Comparison of ENCODE assay signal across 12 cellular contexts in genomic region chr6:69894578-69895347, GRCh38. TPM values are rescaled to one million over a fixed set of nuclear protein-coding genes. Genes with fewer than 3 reads are reported as not detected.
DNase-seq lines count a peak whose midpoint lies in the region; ATAC-seq, FAIRE-seq and TF ChIP-seq lines count a peak whose summit lies in the region.
"Had no signal": no experiment of that assay in that cellular context is flagged by ENCODE, and none has a peak within 500 bp of the region (broad histone marks: within the 10 kb centered on the region; RNA-seq: fewer than 3 reads in every experiment).

No MANE protein-coding gene starts in this region.

- peak; percentile 41 for DNase-seq in GM04504 (ENCODE audit: low read depth)
- DNase-seq in RPMI7951 (ENCODE audit: low read depth): peak; percentile 83
- peak; percentile 54 for DNase-seq in keratinocyte (ENCODE audit: low read depth, low spot score)
- no peak for DNase-seq in cortex of kidney (lab: John Stamatoyannopoulos, UW)
- DNase-seq in activated CD8-positive, alpha-beta memory T cell treated with anti-CD3 and anti-CD28 coated beads, Interleukin-2, amount 10 ng/mL, durations not matched to agents 7 days and 5 days: no peak
- DNase-seq in Ammon's horn (ENCODE audit: low spot score): no peak
- DNase-seq in lower lobe of right lung: no peak

- H3K9me3 ChIP-seq in keratinocyte (ENCODE audit: control insufficient read depth, low read depth, low read length) (no peaks in the 10 kb centered on the region), lower lobe of right lung (no peaks in the 10 kb centered on the region)
- H3K9me3 ChIP-seq: neutrophil, thoracic aorta had no signal

- ATAC-seq in HG02759 (IDR thresholded peaks at IDR 0.05; ENCODE audit: unreplicated experiment) (peak; percentile 64), lower lobe of right lung (no peak)
- no peak for ATAC-seq in activated CD8-positive, alpha-beta memory T cell treated with anti-CD3 and anti-CD28 coated beads, Interleukin-2, amount 10 ng/mL, durations not matched to agents 7 days and 5 days

- no peak overlapping the region for H3K4me3 Mint-ChIP-seq in activated CD8-positive, alpha-beta memory T cell treated with anti-CD3 and anti-CD28 coated beads, Interleukin-2, amount 10 ng/mL, durations not matched to agents 7 days and 5 days

- H3K27me3 ChIP-seq in keratinocyte (ENCODE audit: control insufficient read depth, extremely low read depth, insufficient read depth, low read length) (no peaks in the 10 kb centered on the region), lower lobe of right lung (ENCODE audit: low read depth) (no peaks in the 10 kb centered on the region)
- H3K27me3 ChIP-seq: cardiac muscle cell, neutrophil had no signal

- no peak overlapping the region for H2AFZ ChIP-seq in keratinocyte (ENCODE audit: control insufficient read depth, low read length)
- H2AFZ ChIP-seq: PC-9 had no signal

- no peaks in the 10 kb centered on the region for H4K20me1 ChIP-seq in keratinocyte (ENCODE audit: control insufficient read depth, extremely low read depth, insufficient read depth, low read length)

- H3K4me2 ChIP-seq in keratinocyte (ENCODE audit: control insufficient read depth, extremely low read depth, insufficient read depth, low read depth, low read length): no peak overlapping the region
- H3K4me2 ChIP-seq: PC-9 had no signal

- peaks cover 10% of the 10 kb centered on the region for H3K4me1 Mint-ChIP-seq in activated CD8-positive, alpha-beta memory T cell treated with anti-CD3 and anti-CD28 coated beads, Interleukin-2, amount 10 ng/mL, durations not matched to agents 7 days and 5 days

- no peaks in the 10 kb centered on the region for H3K79me2 ChIP-seq in keratinocyte (ENCODE audit: control insufficient read depth, insufficient read depth, low read length)

- no peak overlapping the region for H3K27ac ChIP-seq in keratinocyte (ENCODE audit: control insufficient read depth, insufficient read depth, low read length)
- H3K27ac ChIP-seq in lower lobe of right lung: no peak overlapping the region
- H3K27ac ChIP-seq: cardiac muscle cell, neutrophil, PC-9, thoracic aorta had no signal

- no peak overlapping the region for H3K27ac Mint-ChIP-seq in activated CD8-positive, alpha-beta memory T cell treated with anti-CD3 and anti-CD28 coated beads, Interleukin-2, amount 10 ng/mL, durations not matched to agents 7 days and 5 days

- peak; percentile 89 for FAIRE-seq in keratinocyte (lab: Jason Lieb, UNC)

- no peak overlapping the region for H3K9ac ChIP-seq in keratinocyte (ENCODE audit: control insufficient read depth, extremely low read depth, insufficient read depth, low read length)

- intact Hi-C loops in lower lobe of right lung (cut with DNase I): no loop called here

- peaks cover 6% of the 10 kb centered on the region for H3K4me1 ChIP-seq in keratinocyte (ENCODE audit: control insufficient read depth, extremely low read depth, insufficient read depth, low read length)
- H3K4me1 ChIP-seq in lower lobe of right lung: no peaks in the 10 kb centered on the region

- H3K27me3 Mint-ChIP-seq in activated CD8-positive, alpha-beta memory T cell treated with anti-CD3 and anti-CD28 coated beads, Interleukin-2, amount 10 ng/mL, durations not matched to agents 7 days and 5 days: no peaks in the 10 kb centered on the region

- TF ChIP-seq CTCF in keratinocyte (optimal IDR thresholded peaks at IDR 0.05 in 1 of 3, IDR thresholded peaks at IDR 0.05 in 1 of 3, conservative IDR thresholded peaks at IDR 0.05 in 1 of 3; ENCODE audit: extremely low read depth in 1 of 3, insufficient read depth in 2 of 3, low read length in 3 of 3) (no peak), lower lobe of right lung (IDR thresholded peaks at IDR 0.05) (no peak)

- no peaks in the 10 kb centered on the region for H3K9me1 ChIP-seq in keratinocyte (ENCODE audit: control insufficient read depth, extremely low read depth, insufficient read depth, low read length)

- dilution Hi-C loops in keratinocyte (cut with MboI; ENCODE audit: extremely low pct_ligation_motif_present, low sequenced_read_pairs): no loop called here

- H3K4me3 ChIP-seq in keratinocyte (ENCODE audit: control insufficient read depth in 2 of 3, extremely low read depth in 1 of 3, insufficient read depth in 2 of 3, low read depth in 1 of 3, low read length in 3 of 3): no peak overlapping the region
- no peak overlapping the region for H3K4me3 ChIP-seq in lower lobe of right lung
- H3K4me3 ChIP-seq: cardiac muscle cell, PC-9, thoracic aorta had no signal

- H3K36me3 ChIP-seq in keratinocyte (ENCODE audit: control insufficient read depth in 2 of 2, extremely low read depth in 1 of 2, insufficient read depth in 2 of 2, low read length in 2 of 2) (no peaks in the 10 kb centered on the region), lower lobe of right lung (no peaks in the 10 kb centered on the region)
- H3K36me3 ChIP-seq: cardiac muscle cell, neutrophil, thoracic aorta had no signal

- H3K9me3 Mint-ChIP-seq in activated CD8-positive, alpha-beta memory T cell treated with anti-CD3 and anti-CD28 coated beads, Interleukin-2, amount 10 ng/mL, durations not matched to agents 7 days and 5 days (ENCODE audit: low read depth): no peaks in the 10 kb centered on the region

- CTCF ChIA-PET in activated CD8-positive, alpha-beta memory T cell treated with anti-CD3 and anti-CD28 coated beads, Interleukin-2, amount 10 ng/mL, durations not matched to agents 7 days and 5 days (lab: Charles Lee): interaction anchor here (1.2 kb wide), 1 partner anchor 18 kb away, joined by 3 read pairs; no protein-coding TSS in a partner anchor

- no peaks in the 10 kb centered on the region for H3K36me3 Mint-ChIP-seq in activated CD8-positive, alpha-beta memory T cell treated with anti-CD3 and anti-CD28 coated beads, Interleukin-2, amount 10 ng/mL, durations not matched to agents 7 days and 5 days

RNA-seq across cellular contexts. Expression of gene COL19A1, which starts 28.4 kb away (rescaled TPM):
- total RNA-seq in RPMI7951 (2014; rRNA removed; shearing (Covaris generic)): 0.12 and 0.59 TPM in 2 replicates
- not detected in 3 replicates for polyA plus RNA-seq in keratinocyte
- not detected for polyA plus RNA-seq in keratinocyte (2011; ENCODE audit: low read depth)
- not detected in 2 replicates for polyA plus RNA-seq in keratinocyte (2011; cell fraction: cytosol; rRNA removed)
- not detected in 2 replicates for polyA plus RNA-seq in keratinocyte (2011; cell fraction: nucleus; rRNA removed)
- polyA plus RNA-seq in keratinocyte (2012; ENCODE audit: low replicate concordance): not detected in 2 replicates
- polyA minus RNA-seq in keratinocyte: 0.03 TPM in 1 of 3 replicates, not detected in the others
- polyA minus RNA-seq in keratinocyte (2011; cell fraction: cytosol; rRNA and poly(A)+ RNA removed): not detected
- polyA minus RNA-seq in keratinocyte (2011; cell fraction: nucleus; rRNA and poly(A)+ RNA removed): not detected in 2 replicates
- under 1 TPM in 1 of 2 experiments, not detected in 1; 0.40 TPM for total RNA-seq in activated CD8-positive, alpha-beta memory T cell treated with anti-CD3 and anti-CD28 coated beads, Interleukin-2, amount 10 ng/mL, durations not matched to agents 7 days and 5 days
- total RNA-seq in lower lobe of right lung: not detected
- total RNA-seq: PC-9 had no signal

Comparison
In these comparisons a context has a peak if more than half of its experiments do, and no peak if none do; other contexts are left out.
1. DNase-seq: peak in GM04504 (single experiment), RPMI7951 (single experiment) and keratinocyte (single experiment); none in cortex of kidney (single experiment), activated CD8-positive, alpha-beta memory T cell treated with anti-CD3 and anti-CD28 coated beads, Interleukin-2, amount 10 ng/mL, durations not matched to agents 7 days and 5 days (single experiment), Ammon's horn (single experiment) and lower lobe of right lung (single experiment).